In the genomic region with DNA sequence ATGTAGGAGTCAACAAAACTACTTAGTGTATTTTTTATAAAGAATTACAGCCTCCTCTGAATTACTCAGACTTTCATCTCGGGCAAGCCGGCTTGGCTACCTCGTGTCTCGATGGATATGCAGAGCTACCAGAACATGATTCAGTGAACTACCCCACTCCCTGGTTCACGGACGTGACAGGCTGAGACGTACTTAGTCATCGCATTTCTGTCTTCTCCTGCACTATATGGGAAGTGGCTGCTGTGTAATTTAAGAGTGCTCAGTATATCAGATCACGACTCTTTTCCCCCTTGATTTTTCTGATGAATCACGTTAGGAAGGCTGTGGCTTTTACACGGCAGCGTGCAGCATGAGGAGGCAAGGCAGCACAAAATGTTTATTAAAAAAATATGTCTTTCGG, we compare ENCODE assay signal across 8 cellular contexts.
A peak's percentile ranks its signal among the peaks of the same experiment; 100 is the strongest.
DNase-seq lines count a peak whose midpoint lies in the region; ATAC-seq and TF ChIP-seq lines count a peak whose summit lies in the region.

No MANE protein-coding gene starts in this region.

- TF ChIP-seq POLR2A in GM18505 (IDR thresholded peaks at IDR 0.05; ENCODE audit: borderline replicate concordance, extremely low read depth, insufficient read depth, insufficient read length): no peak

- peak; percentile 97 for DNase-seq in HPDE6-E6E7 (ENCODE audit: extremely low spot score)
- peak; percentile 55 to 69 for DNase-seq in activated CD4-positive, alpha-beta T cell treated with anti-CD3 and anti-CD28 coated beads, Interleukin-2, amount 50 U/mL, for 48 hours
- DNase-seq in fibroblast of peridontal ligament (ENCODE audit: extremely low read depth): peak; percentile 83
- peak; percentile 23 to 53 (median 48) for DNase-seq in stimulated activated CD4-positive, alpha-beta T cell treated with anti-CD3 and anti-CD28 coated beads, TNF-alpha, amount 100 ng/mL, for 24 hours (ENCODE audit: low read depth in 3 of 3)
- no peak for DNase-seq in NCI-H2196 (lab: John Stamatoyannopoulos, UW; ENCODE audit: unreplicated experiment)
- no peak for DNase-seq in NCI-H774 (lab: John Stamatoyannopoulos, UW)

- ATAC-seq in GM18505 (IDR thresholded peaks at IDR 0.05; ENCODE audit: unreplicated experiment) (no peak), HG02588 (IDR thresholded peaks at IDR 0.05; ENCODE audit: unreplicated experiment) (no peak)

Comparison
In these comparisons a context has a peak if more than half of its experiments do, and no peak if none do; other contexts are left out.
1. DNase-seq: peak in HPDE6-E6E7 (single experiment), activated CD4-positive, alpha-beta T cell treated with anti-CD3 and anti-CD28 coated beads, Interleukin-2, amount 50 U/mL, for 48 hours (2 of 2), fibroblast of peridontal ligament (single experiment) and stimulated activated CD4-positive, alpha-beta T cell treated with anti-CD3 and anti-CD28 coated beads, TNF-alpha, amount 100 ng/mL, for 24 hours (3 of 3); none in NCI-H2196 (single experiment) and NCI-H774 (single experiment).